17 cellular contexts compared by ENCODE assay signal in genomic region chr13:38866649-38867048, GRCh38.
DNase-seq lines count a peak whose midpoint lies in the region; ATAC-seq and TF ChIP-seq lines count a peak whose summit lies in the region.
"Had no signal": no experiment of that assay in that cellular context is flagged by ENCODE, and none has a peak within 500 bp of the region (broad histone marks: within the 10 kb centered on the region; RNA-seq: fewer than 3 reads in every experiment).

No MANE protein-coding gene starts in this region.

- no peaks in the 10 kb centered on the region for H3K4me1 ChIP-seq in mucosa of descending colon (ENCODE audit: low read depth)
- H3K4me1 ChIP-seq: heart right ventricle had no signal

- intact Hi-C loops in mucosa of descending colon (cut with DNase I, micrococcal nuclease), result no loop called here

- peak; percentile 26 for DNase-seq in G401 (ENCODE audit: low spot score)
- peak; percentile 46 for DNase-seq in NCI-H69 (lab: John Stamatoyannopoulos, UW)
- peak; percentile 5 for DNase-seq in cerebellum (ENCODE audit: low spot score)
- peak in 1 of 3 donors; percentile 15 for DNase-seq in mucosa of descending colon
- DNase-seq in activated CD8-positive, alpha-beta memory T cell treated with anti-CD3 and anti-CD28 coated beads, Interleukin-2, amount 50 U/mL, for 48 hours, result no peak
- DNase-seq in glutamatergic neuron, result no peak
- DNase-seq in type B pancreatic cell (ENCODE audit: extremely low spot score, unreplicated experiment), result no peak
- no peak for DNase-seq in NCI-H1436 treated with DMSO at 0.1 percent for 48 hours (lab: John Stamatoyannopoulos, UW)
- DNase-seq: activated CD4-positive, CD25-positive, alpha-beta regulatory T cell treated with anti-CD3 and anti-CD28 coated beads, Interleukin-2, amount 50 U/mL, for 72 hours; activated T-cell treated with anti-CD3 and anti-CD28 coated beads, Interleukin-2, amount 50 U/mL, for 4 hours; amygdala; heart right ventricle; MM.1S; NCI-H510A treated with DMSO at 0.1 percent for 48 hours; occipital lobe had no signal

- H3K4me3 ChIP-seq in mucosa of descending colon, result no peak overlapping the region
- H3K4me3 ChIP-seq: heart right ventricle, lung, SK-N-MC had no signal

- in situ Hi-C loops in G401 (cut with HindIII; ENCODE audit: low sequenced_read_pairs), result no loop called here

- peak; percentile 27 for ATAC-seq in mucosa of descending colon
- ATAC-seq: activated T-cell treated with anti-CD3 and anti-CD28 coated beads, Interleukin-2, amount 50 U/mL, for 4 hours; heart right ventricle had no signal

- no peaks in the 10 kb centered on the region for H3K9me3 ChIP-seq in mucosa of descending colon
- H3K9me3 ChIP-seq: heart right ventricle had no signal

- no peaks in the 10 kb centered on the region for H3K36me3 ChIP-seq in mucosa of descending colon (ENCODE audit: low read depth)
- H3K36me3 ChIP-seq: heart right ventricle had no signal

- H3K4me1 Mint-ChIP-seq in glutamatergic neuron (ENCODE audit: low read depth, unreplicated experiment) (no peaks in the 10 kb centered on the region), type B pancreatic cell (ENCODE audit: unreplicated experiment) (peaks cover 11% of the 10 kb centered on the region)

- H3K4me3 Mint-ChIP-seq in glutamatergic neuron (ENCODE audit: unreplicated experiment) (no peak overlapping the region), type B pancreatic cell (no peak overlapping the region)
- H3K4me3 Mint-ChIP-seq: activated T-cell treated with anti-CD3 and anti-CD28 coated beads, Interleukin-2, amount 50 U/mL, for 4 hours had no signal

- H3K27ac Mint-ChIP-seq in glutamatergic neuron (ENCODE audit: unreplicated experiment) (no peak overlapping the region), type B pancreatic cell (no peak overlapping the region)

- no peaks in the 10 kb centered on the region for H3K9me3 Mint-ChIP-seq in glutamatergic neuron (ENCODE audit: unreplicated experiment)
- no peaks in the 10 kb centered on the region for H3K9me3 Mint-ChIP-seq in type B pancreatic cell
- H3K9me3 Mint-ChIP-seq: activated T-cell treated with anti-CD3 and anti-CD28 coated beads, Interleukin-2, amount 50 U/mL, for 4 hours had no signal

- H3K27me3 Mint-ChIP-seq in glutamatergic neuron (ENCODE audit: unreplicated experiment) (no peaks in the 10 kb centered on the region), type B pancreatic cell (no peaks in the 10 kb centered on the region)

- no peaks in the 10 kb centered on the region for H3K36me3 Mint-ChIP-seq in glutamatergic neuron (ENCODE audit: unreplicated experiment)
- peaks cover 9% of the 10 kb centered on the region for H3K36me3 Mint-ChIP-seq in type B pancreatic cell

- TF ChIP-seq CTCF in mucosa of descending colon (IDR thresholded peaks at IDR 0.05) (no peak), glutamatergic neuron (IDR thresholded peaks at IDR 0.05; ENCODE audit: partially characterized antibody, unreplicated experiment) (no peak), type B pancreatic cell (conservative IDR thresholded peaks at IDR 0.05) (no peak)

Comparison
In these comparisons a context has a peak if more than half of its experiments do, and no peak if none do; other contexts are left out.
1. DNase-seq: peak in G401 (single experiment), NCI-H69 (single experiment) and cerebellum (single experiment); none in activated CD8-positive, alpha-beta memory T cell treated with anti-CD3 and anti-CD28 coated beads, Interleukin-2, amount 50 U/mL, for 48 hours (single experiment), glutamatergic neuron (single experiment), type B pancreatic cell (single experiment) and NCI-H1436 treated with DMSO at 0.1 percent for 48 hours (single experiment).